Comparison of ENCODE assay signal across 31 cellular contexts in the genomic region with DNA sequence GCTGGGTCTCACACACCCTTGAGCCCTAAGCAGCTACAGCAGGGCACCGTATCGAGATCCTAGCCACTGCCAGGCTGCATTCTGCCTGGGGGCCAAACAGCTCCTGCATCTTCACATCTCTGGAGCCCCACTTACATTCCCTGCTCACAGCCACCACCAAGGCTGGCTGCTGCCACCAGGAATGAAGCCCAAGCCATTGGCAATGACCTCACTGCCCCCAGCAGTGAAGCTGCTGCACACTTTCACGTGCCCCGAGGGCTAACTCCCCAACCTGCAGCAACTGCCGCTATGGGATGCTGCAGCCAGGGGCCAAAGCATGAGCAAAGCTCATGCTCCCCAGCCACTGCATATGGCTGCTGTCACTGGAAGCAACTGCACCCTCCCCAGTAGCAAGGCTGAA. TPM values are rescaled to one million over a fixed set of nuclear protein-coding genes. Genes with fewer than 3 reads are reported as not detected.
"Had no signal": no experiment of that assay in that cellular context is flagged by ENCODE, and none has a peak within 500 bp of the region (broad histone marks: within the 10 kb centered on the region; RNA-seq: fewer than 3 reads in every experiment).

No MANE protein-coding gene starts in this region.

- H3K27ac ChIP-seq: body of pancreas, coronary artery, dorsolateral prefrontal cortex, esophagus squamous epithelium, gastroesophageal sphincter, heart right ventricle, WERI-Rb-1 had no signal

- H3K36me3 ChIP-seq: esophagus squamous epithelium, gastroesophageal sphincter, heart right ventricle, WERI-Rb-1 had no signal

- H3K27me3 ChIP-seq: body of pancreas, heart right ventricle had no signal

- DNase-seq: activated B cell treated with CpG ODN at 0.5 μM for 24 hours; activated CD4-positive, alpha-beta memory T cell treated with anti-CD3 and anti-CD28 coated beads for 36 hours; activated CD4-positive, alpha-beta T cell treated with anti-CD3 and anti-CD28 coated beads for 36 hours; activated CD4-positive, alpha-beta T cell treated with anti-CD3 and anti-CD28 coated beads, Interleukin-2, amount 10 ng/mL, durations not matched to agents 24 days and 14 days; activated CD8-positive, alpha-beta memory T cell treated with anti-CD3 and anti-CD28 coated beads, Interleukin-2, amount 10 ng/mL, durations not matched to agents 7 days and 5 days; activated CD8-positive, alpha-beta memory T cell treated with anti-CD3 and anti-CD28 coated beads, Interleukin-2, amount 50 U/mL, for 4 hours; activated CD8-positive, alpha-beta T cell treated with anti-CD3 and anti-CD28 coated beads, Interleukin-2, amount 10 ng/mL, durations not matched to agents 7 days and 5 days; activated gamma-delta T cell treated with Interleukin-2 at 50 U/mL for 16 hours; activated naive CD4-positive, alpha-beta T cell treated with anti-CD3 and anti-CD28 coated beads, Interleukin-2, amount 50 U/mL, for 16 hours; activated naive CD4-positive, alpha-beta T cell treated with Interleukin-2 at 50 U/mL for 16 hours; activated T-cell treated with anti-CD3 and anti-CD28 coated beads, Interleukin-2, amount 50 U/mL, for 1 hour; activated T-cell treated with anti-CD3 and anti-CD28 coated beads, Interleukin-2, amount 50 U/mL, for 48 hours; amniotic stem cell; body of pancreas; cerebellar nuclear complex; effector memory CD4-positive, alpha-beta T cell; endodermal cell; erythroblast; esophagus squamous epithelium; foreskin melanocyte; heart right ventricle; T-helper 1 cell; T-helper 17 cell; T1000; WERI-Rb-1 had no signal

- H3K4me1 ChIP-seq: body of pancreas, esophagus squamous epithelium, gastroesophageal sphincter, heart right ventricle had no signal

- H3K4me3 ChIP-seq: body of pancreas, coronary artery, dorsolateral prefrontal cortex, esophagus squamous epithelium, gastroesophageal sphincter, heart right ventricle had no signal

RNA-seq across cellular contexts. Expression of a gene that starts 42.0 kb away (rescaled TPM):
- total RNA-seq: activated CD4-positive, alpha-beta memory T cell treated with anti-CD3 and anti-CD28 coated beads for 36 hours; activated CD4-positive, alpha-beta T cell treated with anti-CD3 and anti-CD28 coated beads for 36 hours; activated CD4-positive, alpha-beta T cell treated with anti-CD3 and anti-CD28 coated beads, Interleukin-2, amount 10 ng/mL, durations not matched to agents 24 days and 14 days; activated CD8-positive, alpha-beta memory T cell treated with anti-CD3 and anti-CD28 coated beads for 36 hours; activated T-helper 1 cell treated with anti-CD3 and anti-CD28 coated beads, Interleukin-12 subunit alpha, Interleukin-12 subunit beta, Interleukin-2, Interleukin-4 antibody, amounts not matched to agents 30 ng/mL and 10 ng/mL and 1 ng/mL, durations not matched to agents 14 hours and 24 hours and 36 hours; activated T-helper 2 cell treated with anti-CD3 and anti-CD28 coated beads, Interferon-gamma antibody, Interleukin-2, Interleukin-4, amounts not matched to agents 10 μg/mL and 5 μg/mL and 100 μg/mL, durations not matched to agents 14 hours and 24 hours and 36 hours; endodermal cell had no signal
